ENCODE assay signal across 9 cellular contexts in the genomic region with DNA sequence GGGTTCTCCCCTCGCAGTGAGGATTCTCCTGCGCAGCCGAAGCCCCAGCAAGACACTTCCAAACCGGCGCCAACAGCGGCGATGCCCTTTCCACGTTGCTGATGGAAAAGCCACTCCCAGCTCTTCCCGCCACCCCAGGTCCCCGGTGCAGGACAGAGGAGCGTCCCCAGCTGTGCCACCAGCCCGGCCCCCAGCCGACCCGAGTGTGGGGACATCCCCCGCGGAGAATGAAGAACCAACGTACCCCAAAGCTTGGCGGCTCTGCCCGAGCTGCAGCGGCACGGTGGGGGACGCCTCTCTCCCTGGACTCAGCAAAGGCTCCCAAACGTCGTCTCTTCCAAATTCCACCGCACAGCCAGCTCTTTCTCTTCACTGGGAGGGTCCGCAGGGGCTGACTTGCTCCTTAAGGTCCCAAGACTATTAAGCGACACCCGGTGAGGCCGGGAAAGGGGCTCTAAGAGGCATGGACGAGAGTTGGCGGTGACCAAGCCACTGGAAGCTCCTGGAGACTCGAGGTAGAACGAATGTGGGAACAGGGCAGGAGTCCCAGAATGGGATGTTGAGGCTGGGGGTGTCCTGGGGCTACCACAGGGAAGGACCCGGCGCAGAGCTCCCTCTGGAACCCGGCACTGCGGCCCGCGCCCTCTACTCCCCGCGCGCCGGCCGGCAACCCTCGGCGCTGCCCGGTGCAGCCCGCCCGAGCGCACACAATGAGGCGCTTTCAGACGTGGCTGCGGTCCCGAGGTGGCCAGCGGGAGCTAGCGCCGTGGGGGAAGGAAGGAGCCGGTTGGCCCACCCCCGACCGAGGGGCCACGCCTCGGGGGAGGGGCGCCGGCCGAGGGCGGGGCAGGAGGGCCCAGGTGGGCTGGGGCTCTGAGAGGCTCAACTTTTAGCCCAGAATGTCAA. TPM values are rescaled to one million over a fixed set of nuclear protein-coding genes. Genes with fewer than 3 reads are reported as not detected.
DNase-seq lines count a peak whose midpoint lies in the region; ATAC-seq, FAIRE-seq and TF ChIP-seq lines count a peak whose summit lies in the region.
"Had no signal": no experiment of that assay in that cellular context is flagged by ENCODE, and none has a peak within 500 bp of the region (broad histone marks: within the 10 kb centered on the region; RNA-seq: fewer than 3 reads in every experiment).

A gene (minus strand): TSS at position 746 of the 906 bp plus-strand sequence. CDS start 15,613 bp downstream, outside the sequence.

- TF ChIP-seq EP300 in HepG2 (IDR thresholded peaks at IDR 0.05; ENCODE audit: low read depth in 2 of 2, low read length in 2 of 2) (no peak), HepG2 (CRISPR knock-in tag; IDR thresholded peaks at IDR 0.05; ENCODE audit: borderline replicate concordance) (no peak)

- no TSS peak for BruUV-seq in HepG2 (replicated peaks; lab: Mats Ljungman, UMichigan)

- FAIRE-seq in HepG2 (lab: Jason Lieb, UNC): peak; percentile 12
- FAIRE-seq in D721Med (lab: Jason Lieb, UNC): no peak

- POLR2A ChIA-PET in GM10248 (lab: Yijun Ruan, JAX) (interaction anchor here (0.8 to 1.3 kb wide), 4 partner anchors 11 to 75 kb away, joined by 3 to 6 read pairs (median 4); no protein-coding TSS in a partner anchor), HepG2 (lab: Yijun Ruan, JAX) (interaction anchor here (0.7 to 1.0 kb wide), 2 partner anchors 10 to 22 kb away, joined by 3 read pairs; no protein-coding TSS in a partner anchor)

- no peaks in the 10 kb centered on the region for H4K20me1 ChIP-seq in HepG2 (ENCODE audit: insufficient read depth, low read length)

- H3K9ac ChIP-seq in NT2/D1 (ENCODE audit: insufficient read length, low read depth) (peak within 1 kb of the TSS; percentile 85), HepG2 (ENCODE audit: insufficient read depth, low read depth, low read length) (peak within 1 kb of the TSS; percentile 50)

- peak within 1 kb of the TSS; percentile 77 for H3K4me3 ChIP-seq in NT2/D1 (ENCODE audit: insufficient read length, low read depth)
- H3K4me3 ChIP-seq in HepG2 (replicated peaks in 1 of 3; ENCODE audit: insufficient read depth in 1 of 3, low read depth in 2 of 3, low read length in 3 of 3): peak within 1 kb of the TSS; percentile 47 to 69 (median 50)

- H3K79me2 ChIP-seq in HepG2 (ENCODE audit: insufficient read depth, low read length): no peaks in the 10 kb centered on the region

- H3K36me3 ChIP-seq in NT2/D1 (ENCODE audit: insufficient read depth, insufficient read length, low read length): peaks cover 3% of the 10 kb centered on the region
- no peaks in the 10 kb centered on the region for H3K36me3 ChIP-seq in HepG2 (replicated peaks in 1 of 2; ENCODE audit: control insufficient read depth in 1 of 2, insufficient read depth in 2 of 2, low read length in 2 of 2)

- no peaks in the 10 kb centered on the region for H3K9me3 ChIP-seq in NT2/D1 (ENCODE audit: insufficient read depth, low read length)
- no peaks in the 10 kb centered on the region for H3K9me3 ChIP-seq in HepG2 (ENCODE audit: low read length)

- no peak for TF ChIP-seq RAD21 in HepG2 (CRISPR knock-in tag; IDR thresholded peaks at IDR 0.05)

- peak within 1 kb of the TSS; percentile 97 for H3K4me2 ChIP-seq in HepG2 (ENCODE audit: low read depth, low read length)

- CTCF ChIA-PET in GM10248 (lab: Yijun Ruan, JAX) (interaction anchor here (0.8 to 15.5 kb wide), 9 partner anchors 9 to 294 kb away, joined by 3 to 258 read pairs (median 5); a partner anchor contains a TSS), HepG2 (lab: Yijun Ruan, JAX; ENCODE audit: low intra/inter-chr PET ratio, low total read pairs) (no interaction called here)

- 4% methylated on average over 41 of the region's 66 CpGs for WGBS in HepG2 (ENCODE audit: low lambda C conversion rate)

- DNase-seq in GM10248 (ENCODE audit: extremely low spot score) (peak; percentile 86), NT2/D1 (ENCODE audit: low read depth, low spot score) (no peak), HepG2 (ENCODE audit: low spot score) (peak; percentile 52), substantia nigra (lab: John Stamatoyannopoulos, UW) (peak in 48 of 49 donors; percentile 38 to 89 (median 70)), NCI-H1694 treated with DMSO at 0.1 percent for 48 hours (lab: John Stamatoyannopoulos, UW) (no peak), D721Med (ENCODE audit: insufficient read length, low spot score) (no peak)

- no peak for TF ChIP-seq POLR2A in HepG2 (IDR thresholded peaks at IDR 0.05; ENCODE audit: insufficient read depth in 1 of 2, low read depth in 2 of 2, low read length in 2 of 2)

- H3K27me3 ChIP-seq in NT2/D1 (ENCODE audit: insufficient read depth, insufficient read length) (no peaks in the 10 kb centered on the region), HepG2 (ENCODE audit: control insufficient read depth in 1 of 2, insufficient read depth in 2 of 2, low read length in 2 of 2) (peaks cover 0 to 26% of the 10 kb centered on the region in 2 experiments; a peak in 2 of 5 replicates)

- H3K27ac ChIP-seq in cingulate gyrus (ENCODE audit: low read depth, low read length) (peak within 1 kb of the TSS; percentile 54), HepG2 (ENCODE audit: extremely low read length, insufficient read depth, low read length) (no peak within 1 kb of the TSS), substantia nigra (ENCODE audit: low read depth, low read length, poor library complexity, severe bottlenecking) (peak within 1 kb of the TSS; percentile 86)

- H3K4me1 ChIP-seq in NT2/D1 (ENCODE audit: insufficient read depth, insufficient read length) (peaks cover 3% of the 10 kb centered on the region), HepG2 (ENCODE audit: insufficient read depth, low read length) (peaks cover 39% of the 10 kb centered on the region)

- intact Hi-C loops in HepG2 (cut with micrococcal nuclease; ENCODE audit: unreplicated experiment): no loop called here

- no peak for TF ChIP-seq CTCF in GM10248 (IDR thresholded peaks at IDR 0.05; ENCODE audit: control extremely low read depth, extremely low read depth, low read depth, missing control alignments)
- no peak for TF ChIP-seq CTCF in HepG2 (CRISPR knock-in tag; IDR thresholded peaks at IDR 0.05)
- no peak for TF ChIP-seq CTCF in D721Med (IDR thresholded peaks at IDR 0.05; ENCODE audit: insufficient read depth, missing control alignments)

- in situ Hi-C loops in HepG2 (cut with HindIII; ENCODE audit: extremely low pct_ligation_motif_present, low pct_unique_long_range_greater_than_20kb): no loop called here

- peak within 1 kb of the TSS; percentile 8 for H2AFZ ChIP-seq in HepG2 (ENCODE audit: low read length)

- ATAC-seq in GM21723 (IDR thresholded peaks at IDR 0.05; ENCODE audit: unreplicated experiment) (peak; percentile 59), HepG2 (peak; percentile 90)

TF ChIP-seq in HepG2, 621 proteins besides CTCF, POLR2A, EP300 and RAD21 (continues in another document):
- TF ChIP-seq, protein P1, sequence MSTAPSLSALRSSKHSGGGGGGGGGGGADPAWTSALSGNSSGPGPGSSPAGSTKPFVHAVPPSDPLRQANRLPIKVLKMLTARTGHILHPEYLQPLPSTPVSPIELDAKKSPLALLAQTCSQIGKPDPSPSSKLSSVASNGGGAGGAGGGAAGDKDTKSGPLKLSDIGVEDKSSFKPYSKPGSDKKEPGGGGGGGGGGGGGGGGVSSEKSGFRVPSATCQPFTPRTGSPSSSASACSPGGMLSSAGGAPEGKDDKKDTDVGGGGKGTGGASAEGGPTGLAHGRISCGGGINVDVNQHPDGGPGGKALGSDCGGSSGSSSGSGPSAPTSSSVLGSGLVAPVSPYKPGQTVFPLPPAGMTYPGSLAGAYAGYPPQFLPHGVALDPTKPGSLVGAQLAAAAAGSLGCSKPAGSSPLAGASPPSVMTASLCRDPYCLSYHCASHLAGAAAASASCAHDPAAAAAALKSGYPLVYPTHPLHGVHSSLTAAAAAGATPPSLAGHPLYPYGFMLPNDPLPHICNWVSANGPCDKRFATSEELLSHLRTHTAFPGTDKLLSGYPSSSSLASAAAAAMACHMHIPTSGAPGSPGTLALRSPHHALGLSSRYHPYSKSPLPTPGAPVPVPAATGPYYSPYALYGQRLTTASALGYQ (CRISPR knock-in tag; IDR thresholded peaks at IDR 0.05): 0 out of 2 replicates have a peak, but pooled peaks have one; percentile 33
- TF ChIP-seq SYNCRIP (IDR thresholded peaks at IDR 0.05; ENCODE audit: insufficient read depth, low read depth, low read length) (no peak), POLR2G (IDR thresholded peaks at IDR 0.05; ENCODE audit: low read depth, low read length) (0 out of 2 replicates have a peak, but pooled peaks have one; percentile 35)

RNA-seq across cellular contexts. Expression of the gene that starts here (rescaled TPM):
- 0.32 and 0.91 TPM in 2 replicates for total RNA-seq in HepG2 (2016; rRNA removed; fragmentation: Illumina TruSeq; extraction: Trizol)
- 0.09 and 0.20 TPM in 2 replicates for total RNA-seq in HepG2 (2016; cell fraction: cytosol; rRNA removed; fragmentation: Illumina TruSeq; extraction: Trizol; ENCODE audit: low read depth)
- total RNA-seq in HepG2 (2016; cell fraction: insoluble cytoplasmic fraction; rRNA removed; fragmentation: Illumina TruSeq; extraction: Trizol): 0.61 and 1.1 TPM in 2 replicates
- total RNA-seq in HepG2 (2016; cell fraction: membrane; rRNA removed; fragmentation: Illumina TruSeq; extraction: Trizol): 0.28 and 0.38 TPM in 2 replicates
- 0.71 and 1.1 TPM in 2 replicates for total RNA-seq in HepG2 (2016; cell fraction: nucleus; rRNA removed; fragmentation: Illumina TruSeq; extraction: Trizol)
- polyA plus RNA-seq in HepG2 (2011; rRNA removed): 0.18 and 0.25 TPM in 2 replicates
- 0.10 and 0.28 TPM in 2 replicates for polyA plus RNA-seq in HepG2 (2011; cell fraction: cytosol; rRNA removed)
- 0.83 and 1.0 TPM in 2 replicates for polyA plus RNA-seq in HepG2 (2011; cell fraction: nucleus; rRNA removed)
- 0.11 and 0.16 TPM in 2 replicates for polyA plus RNA-seq in HepG2 (2012)
- 0.14 and 0.16 TPM in 2 replicates for polyA plus RNA-seq in HepG2 (2016; cell fraction: cytosol; fragmentation: Illumina TruSeq; extraction: Trizol; ENCODE audit: low read depth)
- 0.24 and 0.36 TPM in 2 replicates for polyA plus RNA-seq in HepG2 (2016; cell fraction: insoluble cytoplasmic fraction; fragmentation: Illumina TruSeq; extraction: Trizol; ENCODE audit: low read depth)
- polyA plus RNA-seq in HepG2 (2016; cell fraction: membrane; fragmentation: Illumina TruSeq; extraction: Trizol; ENCODE audit: low read depth): 0.13 and 0.16 TPM in 2 replicates
- polyA plus RNA-seq in HepG2 (2016; cell fraction: nucleus; fragmentation: Illumina TruSeq; extraction: Trizol; ENCODE audit: insufficient read depth, low read depth): 1.00 and 1.2 TPM in 2 replicates
- polyA minus RNA-seq in HepG2 (2011; rRNA and poly(A)+ RNA removed; ENCODE audit: low replicate concordance): 0.58 and 2.4 TPM in 2 replicates
- 0.40 and 0.62 TPM in 2 replicates for polyA minus RNA-seq in HepG2 (2011; cell fraction: cytosol; rRNA and poly(A)+ RNA removed)
- polyA minus RNA-seq in HepG2 (2011; cell fraction: nucleus; rRNA and poly(A)+ RNA removed): 0.13 and 0.50 TPM in 2 replicates
- total RNA-seq: T-helper 2 cell treated with Interferon-gamma antibody and Interleukin-4, amounts not matched to agents 100 ng/mL and 5 ng/mL, for 36 hours had no signal

Comparison
In these comparisons a context has a peak if more than half of its experiments do, and no peak if none do; other contexts are left out.
1. DNase-seq: peak in GM10248 (single experiment), HepG2 (single experiment) and substantia nigra (48 of 49); none in NT2/D1 (single experiment), NCI-H1694 treated with DMSO at 0.1 percent for 48 hours (single experiment) and D721Med (single experiment).